Comparison of ENCODE assay signal across 14 cellular contexts in genomic region chr11:43989162-43989961, GRCh38. TPM values are rescaled to one million over a fixed set of nuclear protein-coding genes. Genes with fewer than 3 reads are reported as not detected.
A peak's percentile ranks its signal among the peaks of the same experiment; 100 is the strongest.
DNase-seq lines count a peak whose midpoint lies in the region; ATAC-seq, FAIRE-seq and TF ChIP-seq lines count a peak whose summit lies in the region.
"Had no signal": no experiment of that assay in that cellular context is flagged by ENCODE, and none has a peak within 500 bp of the region (broad histone marks: within the 10 kb centered on the region; RNA-seq: fewer than 3 reads in every experiment).

No MANE protein-coding gene starts in this region.

- TF ChIP-seq CTCF in colonic mucosa (IDR thresholded peaks at IDR 0.05), result no peak
- TF ChIP-seq CTCF in HepG2 (CRISPR knock-in tag; IDR thresholded peaks at IDR 0.05), result no peak
- TF ChIP-seq CTCF in brain microvascular endothelial cell (IDR thresholded peaks at IDR 0.05; ENCODE audit: low read depth, low read length, missing control alignments), result no peak

- no peak for TF ChIP-seq RAD21 in HepG2 (CRISPR knock-in tag; IDR thresholded peaks at IDR 0.05)

- POLR2A ChIA-PET in HepG2 (lab: Yijun Ruan, JAX), result no interaction called here

- intact Hi-C loops in colonic mucosa (cut with DNase I), result no loop called here
- intact Hi-C loops in HepG2 (cut with micrococcal nuclease; ENCODE audit: unreplicated experiment), result no loop called here

- H3K27me3 ChIP-seq in colonic mucosa, result no peaks in the 10 kb centered on the region
- H3K27me3 ChIP-seq in HepG2 (ENCODE audit: control insufficient read depth in 1 of 2, insufficient read depth in 2 of 2, low read length in 2 of 2), result peaks cover 2 to 4% of the 10 kb centered on the region in 2 experiments; a peak in 2 of 5 replicates
- H3K27me3 ChIP-seq in thymus (ENCODE audit: control insufficient read depth, insufficient read depth), result no peaks in the 10 kb centered on the region
- peaks cover 3% of the 10 kb centered on the region for H3K27me3 ChIP-seq in brain microvascular endothelial cell (replicated peaks)

- in situ Hi-C loops in HepG2 (cut with HindIII; ENCODE audit: extremely low pct_ligation_motif_present, low pct_unique_long_range_greater_than_20kb), result no loop called here
- in situ Hi-C loops in brain microvascular endothelial cell (cut with HindIII; ENCODE audit: low pct_ligation_motif_present, low sequenced_read_pairs), result no loop called here

- H3K36me3 ChIP-seq in colonic mucosa (no peaks in the 10 kb centered on the region), HepG2 (replicated peaks in 1 of 2; ENCODE audit: control insufficient read depth in 1 of 2, insufficient read depth in 2 of 2, low read length in 2 of 2) (no peaks in the 10 kb centered on the region), thymus (ENCODE audit: control insufficient read depth, insufficient read depth) (no peaks in the 10 kb centered on the region), brain microvascular endothelial cell (replicated peaks) (no peaks in the 10 kb centered on the region)

- peak overlapping the region in 1 of 2 donors; percentile 43 for H3K9ac ChIP-seq in colonic mucosa (ENCODE audit: low read depth in 2 of 2, low read length in 2 of 2)
- H3K9ac ChIP-seq in HepG2 (ENCODE audit: insufficient read depth, low read depth, low read length), result no peak overlapping the region

- FAIRE-seq in HepG2 (lab: Jason Lieb, UNC), result no peak

- ATAC-seq in HepG2, result 0 out of 3 replicates have a peak, but pooled peaks have one; percentile 5
- ATAC-seq: HCT116 had no signal

- no peak for TF ChIP-seq POLR2A in HepG2 (IDR thresholded peaks at IDR 0.05; ENCODE audit: insufficient read depth in 1 of 2, low read depth in 2 of 2, low read length in 2 of 2)

- TF ChIP-seq EP300 in HepG2 (IDR thresholded peaks at IDR 0.05; ENCODE audit: low read depth in 2 of 2, low read length in 2 of 2), result no peak
- TF ChIP-seq EP300 in HepG2 (CRISPR knock-in tag; IDR thresholded peaks at IDR 0.05; ENCODE audit: borderline replicate concordance), result no peak

- no peak overlapping the region for H3K4me2 ChIP-seq in HepG2 (ENCODE audit: low read depth, low read length)

- H3K9me3 ChIP-seq in colonic mucosa (no peaks in the 10 kb centered on the region), HepG2 (ENCODE audit: low read length) (no peaks in the 10 kb centered on the region), thymus (ENCODE audit: control insufficient read depth) (no peaks in the 10 kb centered on the region)

- H3K4me3 ChIP-seq in colonic mucosa (no peak overlapping the region), HepG2 (replicated peaks in 1 of 3; ENCODE audit: insufficient read depth in 1 of 3, low read depth in 2 of 3, low read length in 3 of 3) (no peak overlapping the region), thymus (ENCODE audit: low read length) (no peak overlapping the region), brain microvascular endothelial cell (ENCODE audit: low read depth, low read length) (no peak overlapping the region)

- H3K4me1 ChIP-seq in colonic mucosa (no peaks in the 10 kb centered on the region), HepG2 (ENCODE audit: insufficient read depth, low read length) (peaks cover 53% of the 10 kb centered on the region), thymus (ENCODE audit: control insufficient read depth, insufficient read depth, low read length) (no peaks in the 10 kb centered on the region)

- H3K27ac ChIP-seq in colonic mucosa (peak overlapping the region; percentile 40), HepG2 (ENCODE audit: extremely low read length, insufficient read depth, low read length) (no peak overlapping the region), thymus (ENCODE audit: low read depth) (peak overlapping the region; percentile 8), brain microvascular endothelial cell (no peak overlapping the region)
- H3K27ac ChIP-seq: epithelial cell of prostate had no signal

- no TSS peak for BruUV-seq in HepG2 (replicated peaks; lab: Mats Ljungman, UMichigan)

- peak; percentile 84 for DNase-seq in NCI-H2171 (lab: John Stamatoyannopoulos, UW)
- no peak for DNase-seq in colonic mucosa
- no peak for DNase-seq in HepG2 (ENCODE audit: low spot score)
- DNase-seq in COLO829 (ENCODE audit: low spot score), result no peak
- no peak for DNase-seq in activated naive CD4-positive, alpha-beta T cell treated with Interleukin-2 at 50 U/mL for 16 hours
- no peak for DNase-seq in brain microvascular endothelial cell
- DNase-seq in midbrain (lab: John Stamatoyannopoulos, UW), result no peak
- DNase-seq: activated B cell treated with CpG ODN at 0.5 μM for 24 hours, NCI-H748 treated with DMSO at 0.1 percent for 48 hours had no signal

- H3K79me2 ChIP-seq in HepG2 (ENCODE audit: insufficient read depth, low read length), result no peaks in the 10 kb centered on the region

- CTCF ChIA-PET in HepG2 (lab: Yijun Ruan, JAX; ENCODE audit: low intra/inter-chr PET ratio, low total read pairs), result no interaction called here

- WGBS in HepG2 (ENCODE audit: low lambda C conversion rate), result 50% methylated on average over 6 of the region's 11 CpGs
- WGBS in thymus, result 42% methylated on average over 11 of the region's 11 CpGs

- H2AFZ ChIP-seq in HepG2 (ENCODE audit: low read length), result no peak overlapping the region

- H4K20me1 ChIP-seq in HepG2 (ENCODE audit: insufficient read depth, low read length), result no peaks in the 10 kb centered on the region

TF ChIP-seq in HepG2, 621 proteins besides CTCF, POLR2A, EP300 and RAD21:
- TF ChIP-seq ZMYM3 (CRISPR knock-in tag; IDR thresholded peaks at IDR 0.05) (peak; percentile 54), NFATC3 (CRISPR knock-in tag; IDR thresholded peaks at IDR 0.05) (no peak), ZNF768 (CRISPR knock-in tag; IDR thresholded peaks at IDR 0.05) (peak; percentile 98)

RNA-seq across cellular contexts. Expression of gene C11orf96, which starts 46.9 kb away (rescaled TPM):
- 10 to 100 TPM in 1 of 2 donors, 1 to 10 TPM in 1; 9.3 to 26.7 TPM for total RNA-seq in colonic mucosa
- not detected in 2 replicates for total RNA-seq in HepG2 (2016; rRNA removed; fragmentation: Illumina TruSeq; extraction: Trizol)
- total RNA-seq in HepG2 (2016; cell fraction: cytosol; rRNA removed; fragmentation: Illumina TruSeq; extraction: Trizol; ENCODE audit: low read depth), result not detected in 2 replicates
- total RNA-seq in HepG2 (2016; cell fraction: insoluble cytoplasmic fraction; rRNA removed; fragmentation: Illumina TruSeq; extraction: Trizol), result not detected in 2 replicates
- total RNA-seq in HepG2 (2016; cell fraction: membrane; rRNA removed; fragmentation: Illumina TruSeq; extraction: Trizol), result not detected in 2 replicates
- not detected in 2 replicates for total RNA-seq in HepG2 (2016; cell fraction: nucleus; rRNA removed; fragmentation: Illumina TruSeq; extraction: Trizol)
- 0.08 and 0.35 TPM in 2 replicates for polyA plus RNA-seq in HepG2 (2011; rRNA removed)
- polyA plus RNA-seq in HepG2 (2011; cell fraction: cytosol; rRNA removed), result 0.25 and 0.28 TPM in 2 replicates
- polyA plus RNA-seq in HepG2 (2011; cell fraction: nucleus; rRNA removed), result 0.13 and 0.62 TPM in 2 replicates
- polyA plus RNA-seq in HepG2 (2012), result 0.80 TPM in 1 of 2 replicates, not detected in the other
- not detected in 2 replicates for polyA plus RNA-seq in HepG2 (2016; cell fraction: cytosol; fragmentation: Illumina TruSeq; extraction: Trizol; ENCODE audit: low read depth)
- polyA plus RNA-seq in HepG2 (2016; cell fraction: insoluble cytoplasmic fraction; fragmentation: Illumina TruSeq; extraction: Trizol; ENCODE audit: low read depth), result not detected in 2 replicates
- polyA plus RNA-seq in HepG2 (2016; cell fraction: membrane; fragmentation: Illumina TruSeq; extraction: Trizol; ENCODE audit: low read depth), result not detected in 2 replicates
- not detected in 2 replicates for polyA plus RNA-seq in HepG2 (2016; cell fraction: nucleus; fragmentation: Illumina TruSeq; extraction: Trizol; ENCODE audit: insufficient read depth, low read depth)
- polyA minus RNA-seq in HepG2 (2011; rRNA and poly(A)+ RNA removed; ENCODE audit: low replicate concordance), result not detected in 2 replicates
- 0.49 TPM in 1 of 2 replicates, not detected in the other for polyA minus RNA-seq in HepG2 (2011; cell fraction: cytosol; rRNA and poly(A)+ RNA removed)
- polyA minus RNA-seq in HepG2 (2011; cell fraction: nucleus; rRNA and poly(A)+ RNA removed), result not detected in 2 replicates
- polyA plus RNA-seq in thymus, result 42.3 TPM
- total RNA-seq: activated B cell treated with CpG ODN at 0.5 μM for 24 hours had no signal
- polyA plus RNA-seq: IgD-negative memory B cell had no signal

RNA-seq across cellular contexts. Expression of gene ACCSL, which starts 58.4 kb away (rescaled TPM):
- total RNA-seq in colonic mucosa, result not detected
- not detected in 2 replicates for total RNA-seq in HepG2 (2016; rRNA removed; fragmentation: Illumina TruSeq; extraction: Trizol)
- total RNA-seq in HepG2 (2016; cell fraction: cytosol; rRNA removed; fragmentation: Illumina TruSeq; extraction: Trizol; ENCODE audit: low read depth), result not detected in 2 replicates
- total RNA-seq in HepG2 (2016; cell fraction: insoluble cytoplasmic fraction; rRNA removed; fragmentation: Illumina TruSeq; extraction: Trizol), result not detected in 2 replicates
- total RNA-seq in HepG2 (2016; cell fraction: membrane; rRNA removed; fragmentation: Illumina TruSeq; extraction: Trizol), result not detected in 2 replicates
- total RNA-seq in HepG2 (2016; cell fraction: nucleus; rRNA removed; fragmentation: Illumina TruSeq; extraction: Trizol), result not detected in 2 replicates
- polyA plus RNA-seq in HepG2 (2011; rRNA removed), result not detected in 2 replicates
- polyA plus RNA-seq in HepG2 (2011; cell fraction: cytosol; rRNA removed), result not detected in 2 replicates
- not detected in 2 replicates for polyA plus RNA-seq in HepG2 (2011; cell fraction: nucleus; rRNA removed)
- not detected in 2 replicates for polyA plus RNA-seq in HepG2 (2012)
- polyA plus RNA-seq in HepG2 (2016; cell fraction: cytosol; fragmentation: Illumina TruSeq; extraction: Trizol; ENCODE audit: low read depth), result not detected in 2 replicates
- not detected in 2 replicates for polyA plus RNA-seq in HepG2 (2016; cell fraction: insoluble cytoplasmic fraction; fragmentation: Illumina TruSeq; extraction: Trizol; ENCODE audit: low read depth)
- polyA plus RNA-seq in HepG2 (2016; cell fraction: membrane; fragmentation: Illumina TruSeq; extraction: Trizol; ENCODE audit: low read depth), result not detected in 2 replicates
- not detected in 2 replicates for polyA plus RNA-seq in HepG2 (2016; cell fraction: nucleus; fragmentation: Illumina TruSeq; extraction: Trizol; ENCODE audit: insufficient read depth, low read depth)
- not detected in 2 replicates for polyA minus RNA-seq in HepG2 (2011; rRNA and poly(A)+ RNA removed; ENCODE audit: low replicate concordance)
- polyA minus RNA-seq in HepG2 (2011; cell fraction: cytosol; rRNA and poly(A)+ RNA removed), result not detected in 2 replicates
- not detected in 2 replicates for polyA minus RNA-seq in HepG2 (2011; cell fraction: nucleus; rRNA and poly(A)+ RNA removed)
- 0.11 TPM for polyA plus RNA-seq in thymus
- total RNA-seq: activated B cell treated with CpG ODN at 0.5 μM for 24 hours, mesothelial cell of epicardium had no signal

Comparison
In these comparisons a context has a peak if more than half of its experiments do, and no peak if none do; other contexts are left out.
1. H3K27ac ChIP-seq: peak in colonic mucosa (single experiment) and thymus (single experiment); none in HepG2 (single experiment) and brain microvascular endothelial cell (single experiment).
2. RNA of gene C11orf96, which starts 46.9 kb away (total RNA-seq): 9.3 to 26.7 TPM in colonic mucosa; not detected in HepG2; every median in the first group is over 4 times any median in the second.